In the genomic region with DNA sequence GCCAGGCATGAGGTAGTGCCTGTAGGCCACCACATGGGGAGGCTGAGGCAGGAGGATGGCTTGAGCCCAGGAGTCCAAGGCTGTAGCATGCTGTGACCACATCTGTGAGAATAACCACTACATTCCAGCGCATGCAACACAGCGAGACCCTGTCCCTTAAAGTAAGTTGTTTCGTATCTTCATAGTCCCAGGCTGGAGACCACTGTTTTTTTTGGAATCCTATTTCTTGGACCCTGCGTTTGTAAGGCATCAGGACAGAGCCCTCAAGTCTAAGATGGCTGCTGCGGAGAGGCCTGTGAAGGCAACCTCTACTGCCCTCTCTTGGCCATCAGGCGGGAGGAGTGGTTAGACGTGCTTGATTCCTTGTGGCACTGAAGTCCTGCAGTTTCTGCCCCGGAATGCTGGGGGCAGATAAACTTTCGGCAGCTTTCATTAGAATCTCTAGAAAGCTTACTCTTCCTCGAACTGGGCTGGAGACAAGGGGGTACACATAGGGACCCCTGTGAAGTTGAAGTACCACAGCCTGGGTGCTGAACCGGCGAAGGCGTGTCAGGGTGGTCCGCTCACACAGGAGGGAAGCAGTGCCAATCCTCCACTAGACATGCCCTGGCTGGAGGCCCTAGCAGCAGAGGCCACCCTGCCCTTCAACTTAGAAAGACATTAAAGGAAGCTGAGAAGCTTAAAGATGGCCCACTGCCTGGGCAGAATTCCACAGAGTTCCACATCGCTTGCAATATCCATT, we compare ENCODE assay signal across 10 cellular contexts. TPM values are rescaled to one million over a fixed set of nuclear protein-coding genes. Genes with fewer than 3 reads are reported as not detected.
DNase-seq lines count a peak whose midpoint lies in the region; ATAC-seq and TF ChIP-seq lines count a peak whose summit lies in the region.
"Had no signal": no experiment of that assay in that cellular context is flagged by ENCODE, and none has a peak within 500 bp of the region (broad histone marks: within the 10 kb centered on the region; RNA-seq: fewer than 3 reads in every experiment).

No MANE protein-coding gene starts in this region.

- BruUV-seq in Caco-2 (replicated peaks; lab: Mats Ljungman, UMichigan) = no TSS peak

- H3K9me3 Mint-ChIP-seq in Caco-2 (ENCODE audit: unreplicated experiment) (no peaks in the 10 kb centered on the region), chondrocyte (ENCODE audit: low read depth) (no peaks in the 10 kb centered on the region)
- no peaks in the 10 kb centered on the region for H3K9me3 Mint-ChIP-seq in natural killer cell treated with Interleukin-12 subunit alpha and Interleukin-12 subunit beta and Interleukin-15 and Interleukin-18, amount 100 ng/mL, for 72 hours

- H3K9me3 ChIP-seq in Caco-2 (no peaks in the 10 kb centered on the region), HEK293 (ENCODE audit: control insufficient read depth, insufficient read depth, low read depth, low read length) (no peaks in the 10 kb centered on the region), SJCRH30 (replicated peaks) (no peaks in the 10 kb centered on the region)

- H3K27ac Mint-ChIP-seq in Caco-2 (ENCODE audit: unreplicated experiment) = no peak overlapping the region
- no peak overlapping the region for H3K27ac Mint-ChIP-seq in chondrocyte (ENCODE audit: unreplicated experiment)
- H3K27ac Mint-ChIP-seq in natural killer cell treated with Interleukin-12 subunit alpha and Interleukin-12 subunit beta and Interleukin-15 and Interleukin-18, amount 100 ng/mL, for 72 hours = no peak overlapping the region

- no peaks in the 10 kb centered on the region for H3K27me3 Mint-ChIP-seq in Caco-2 (ENCODE audit: insufficient read depth, unreplicated experiment)
- no peaks in the 10 kb centered on the region for H3K27me3 Mint-ChIP-seq in chondrocyte (ENCODE audit: low read depth)
- H3K27me3 Mint-ChIP-seq in natural killer cell treated with Interleukin-12 subunit alpha and Interleukin-12 subunit beta and Interleukin-15 and Interleukin-18, amount 100 ng/mL, for 72 hours = no peaks in the 10 kb centered on the region

- H3K4me1 Mint-ChIP-seq in Caco-2 (ENCODE audit: low read depth, unreplicated experiment) = peaks cover 20% of the 10 kb centered on the region
- no peaks in the 10 kb centered on the region for H3K4me1 Mint-ChIP-seq in chondrocyte (ENCODE audit: low read depth)
- H3K4me1 Mint-ChIP-seq in natural killer cell treated with Interleukin-12 subunit alpha and Interleukin-12 subunit beta and Interleukin-15 and Interleukin-18, amount 100 ng/mL, for 72 hours (ENCODE audit: low read depth in 2 of 2) = peaks cover 4 to 5% of the 10 kb centered on the region in 2 donors

- POLR2A ChIA-PET in Caco-2 (lab: Charles Lee) = interaction anchor here (0.7 to 1.5 kb wide), 2 partner anchors 9 to 87 kb away, joined by 3 to 9 read pairs; no protein-coding TSS in a partner anchor
- POLR2A ChIA-PET in HEK293 (lab: Yijun Ruan, JAX) = interaction anchor here (0.6 to 1.6 kb wide), 2 partner anchors 9 to 34 kb away, joined by 6 to 9 read pairs; no protein-coding TSS in a partner anchor

- peak; percentile 71 to 73 for DNase-seq in Caco-2
- peak; percentile 56 to 67 for DNase-seq in SJCRH30
- no peak for DNase-seq in chondrocyte (ENCODE audit: low spot score)
- DNase-seq in natural killer cell treated with Interleukin-12 subunit alpha and Interleukin-12 subunit beta and Interleukin-15 and Interleukin-18, amount 100 ng/mL, for 72 hours (ENCODE audit: low spot score) = peak; percentile 65

- H3K27ac ChIP-seq in HEK293 (ENCODE audit: extremely low read depth, low read depth, low read length) (no peak overlapping the region), SJCRH30 (no peak overlapping the region)
- H3K27ac ChIP-seq: skin epidermis had no signal

- H3K36me3 ChIP-seq in Caco-2 (ENCODE audit: control insufficient read depth, insufficient read depth, low read length) (peaks cover 18% of the 10 kb centered on the region), HEK293 (ENCODE audit: control insufficient read depth in 2 of 2, insufficient read depth in 1 of 2, low read length in 2 of 2) (peaks cover 0 to 9% of the 10 kb centered on the region in 2 experiments; a peak in 1 of 3 replicates), SJCRH30 (no peaks in the 10 kb centered on the region)

- peaks cover 20% of the 10 kb centered on the region for H3K4me1 ChIP-seq in Caco-2
- H3K4me1 ChIP-seq in HEK293 (ENCODE audit: control insufficient read depth, insufficient read depth, low read length) = no peaks in the 10 kb centered on the region
- H3K4me1 ChIP-seq in SJCRH30 = no peaks in the 10 kb centered on the region

- intact Hi-C loops in Caco-2 (cut with micrococcal nuclease; ENCODE audit: unreplicated experiment) = loop anchor here (1.0 to 2.0 kb wide), 2 partner anchors 41 to 92 kb away; no protein-coding TSS in a partner anchor

- TF ChIP-seq CTCF in Caco-2 (IDR thresholded peaks at IDR 0.05; ENCODE audit: insufficient read depth in 1 of 2, low read depth in 1 of 2, low read length in 1 of 2, severe bottlenecking in 1 of 2, unreplicated experiment in 1 of 2) (peak; percentile 40 to 78), HEK293 (tag by site-specific recombination; IDR thresholded peaks at IDR 0.05) (peak; percentile 54; the same call in 1 of the 2 replicates), chondrocyte (IDR thresholded peaks at IDR 0.05) (peak; percentile 77)

- H3K4me3 Mint-ChIP-seq in Caco-2 (ENCODE audit: unreplicated experiment) = no peak overlapping the region
- H3K4me3 Mint-ChIP-seq in chondrocyte (ENCODE audit: unreplicated experiment) = no peak overlapping the region
- H3K4me3 Mint-ChIP-seq in natural killer cell treated with Interleukin-12 subunit alpha and Interleukin-12 subunit beta and Interleukin-15 and Interleukin-18, amount 100 ng/mL, for 72 hours = no peak overlapping the region

- CTCF ChIA-PET in Caco-2 (lab: Charles Lee) = no interaction called here
- CTCF ChIA-PET in HEK293 (lab: Yijun Ruan, JAX) = interaction anchor here (0.6 to 2.8 kb wide), 13 partner anchors 9 to 498 kb away, joined by 3 to 10 read pairs (median 3); no protein-coding TSS in a partner anchor

- H3K4me3 ChIP-seq in Caco-2 (ENCODE audit: low read depth, low read length) (no peak overlapping the region), HEK293 (ENCODE audit: low read depth, low read length) (no peak overlapping the region), SJCRH30 (no peak overlapping the region)
- H3K4me3 ChIP-seq: skin epidermis had no signal

- peaks cover 44% of the 10 kb centered on the region for H3K36me3 Mint-ChIP-seq in Caco-2 (ENCODE audit: insufficient read depth, unreplicated experiment)
- no peaks in the 10 kb centered on the region for H3K36me3 Mint-ChIP-seq in chondrocyte (ENCODE audit: low read depth)
- no peaks in the 10 kb centered on the region for H3K36me3 Mint-ChIP-seq in natural killer cell treated with Interleukin-12 subunit alpha and Interleukin-12 subunit beta and Interleukin-15 and Interleukin-18, amount 100 ng/mL, for 72 hours

- ATAC-seq in natural killer cell treated with Interleukin-12 subunit alpha and Interleukin-12 subunit beta and Interleukin-15 and Interleukin-18, amount 100 ng/mL, for 72 hours = peak; percentile 77 to 87
- ATAC-seq in GM18907 (IDR thresholded peaks at IDR 0.05; ENCODE audit: unreplicated experiment) (no peak), HG03342 (IDR thresholded peaks at IDR 0.05; ENCODE audit: unreplicated experiment) (no peak), GM21367 (IDR thresholded peaks at IDR 0.05; ENCODE audit: unreplicated experiment) (no peak)

- H3K27me3 ChIP-seq in Caco-2 (replicated peaks; ENCODE audit: control insufficient read depth, insufficient read depth, low read length) (no peaks in the 10 kb centered on the region), SJCRH30 (no peaks in the 10 kb centered on the region)

TF ChIP-seq in HEK293, 187 proteins besides CTCF, POLR2A, EP300 and RAD21 (continues in another document):
- TF ChIP-seq ZNF341 (tag by site-specific recombination; IDR thresholded peaks at IDR 0.05; ENCODE audit: low read depth) = no peak
- TF ChIP-seq ZNF501 (tag by site-specific recombination; IDR thresholded peaks at IDR 0.05) = no peak
- no peak for TF ChIP-seq IKZF3 (tag by site-specific recombination; IDR thresholded peaks at IDR 0.05)
- 0 out of 2 replicates have a peak, but pooled peaks have one; percentile 28 for TF ChIP-seq YY1 (tag by site-specific recombination; IDR thresholded peaks at IDR 0.05)
- TF ChIP-seq ZNF624 (tag by site-specific recombination; IDR thresholded peaks at IDR 0.05) = no peak
- no peak for TF ChIP-seq ZNF223 (tag by site-specific recombination; IDR thresholded peaks at IDR 0.05)
- TF ChIP-seq ZNF248 (tag by site-specific recombination; IDR thresholded peaks at IDR 0.05) = no peak
- TF ChIP-seq ZNF777 (tag by site-specific recombination; IDR thresholded peaks at IDR 0.05; ENCODE audit: borderline replicate concordance) = no peak
- no peak for TF ChIP-seq ZBTB1 (tag by site-specific recombination; IDR thresholded peaks at IDR 0.05)
- TF ChIP-seq OVOL3 (tag by site-specific recombination; IDR thresholded peaks at IDR 0.05) = no peak
- no peak for TF ChIP-seq ZXDB (tag by site-specific recombination; IDR thresholded peaks at IDR 0.05)
- TF ChIP-seq, protein P1, sequence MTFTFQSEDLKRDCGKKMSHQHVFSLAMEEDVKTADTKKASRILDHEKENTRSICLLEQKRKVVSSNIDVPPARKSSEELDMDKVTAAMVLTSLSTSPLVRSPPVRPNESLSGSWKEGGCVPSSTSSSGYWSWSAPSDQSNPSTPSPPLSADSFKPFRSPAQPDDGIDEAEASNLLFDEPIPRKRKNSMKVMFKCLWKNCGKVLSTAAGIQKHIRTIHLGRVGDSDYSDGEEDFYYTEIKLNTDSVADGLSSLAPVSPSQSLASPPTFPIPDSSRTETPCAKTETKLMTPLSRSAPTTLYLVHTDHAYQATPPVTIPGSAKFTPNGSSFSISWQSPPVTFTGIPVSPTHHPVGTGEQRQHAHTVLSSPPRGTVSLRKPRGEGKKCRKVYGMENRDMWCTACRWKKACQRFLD (tag by site-specific recombination; IDR thresholded peaks at IDR 0.05) = no peak

RNA-seq across cellular contexts. Expression of a gene that starts 36.6 kb away (rescaled TPM):
- 9.2 and 9.6 TPM in 2 replicates for total RNA-seq in Caco-2 (2022)
- 10.5 and 11.9 TPM in 2 replicates for total RNA-seq in SJCRH30 (2014; rRNA removed; shearing (Covaris generic))
- total RNA-seq in chondrocyte = 14.6 to 16.4 TPM (median 15.3 TPM) in 3 replicates
- 10 to 100 TPM; 16.1 to 18.5 TPM for total RNA-seq in natural killer cell treated with Interleukin-12 subunit alpha and Interleukin-12 subunit beta and Interleukin-15 and Interleukin-18, amount 100 ng/mL, for 72 hours

RNA-seq across cellular contexts. Expression of a gene that starts 41.6 kb away (rescaled TPM):
- total RNA-seq in Caco-2 (2022) = 1.4 TPM in 1 of 2 replicates, not detected in the other
- total RNA-seq in SJCRH30 (2014; rRNA removed; shearing (Covaris generic)) = 0.24 TPM in 1 of 2 replicates, not detected in the other
- total RNA-seq in chondrocyte = 4.2 to 6.8 TPM (median 4.5 TPM) in 3 replicates
- total RNA-seq in natural killer cell treated with Interleukin-12 subunit alpha and Interleukin-12 subunit beta and Interleukin-15 and Interleukin-18, amount 100 ng/mL, for 72 hours = 1 to 10 TPM; 1.0 to 1.4 TPM
- total RNA-seq: T-helper 2 cell treated with Interferon-gamma antibody and Interleukin-4, amounts not matched to agents 100 ng/mL and 5 ng/mL, for 36 hours had no signal

RNA-seq across cellular contexts. Expression of a gene that starts 44.1 kb away (rescaled TPM):
- total RNA-seq in Caco-2 (2022) = 62.7 and 67.5 TPM in 2 replicates
- 33.7 and 37.0 TPM in 2 replicates for total RNA-seq in SJCRH30 (2014; rRNA removed; shearing (Covaris generic))
- total RNA-seq in chondrocyte = 123 to 131 TPM (median 126 TPM) in 3 replicates
- total RNA-seq in natural killer cell treated with Interleukin-12 subunit alpha and Interleukin-12 subunit beta and Interleukin-15 and Interleukin-18, amount 100 ng/mL, for 72 hours = 100 to 1,000 TPM in 1 of 2 donors, 10 to 100 TPM in 1; 92.2 to 150 TPM

Comparison
In these comparisons a context has a peak if more than half of its experiments do, and no peak if none do; other contexts are left out.
1. ATAC-seq: peak in natural killer cell treated with Interleukin-12 subunit alpha and Interleukin-12 subunit beta and Interleukin-15 and Interleukin-18, amount 100 ng/mL, for 72 hours (2 of 2); none in GM18907 (single experiment), HG03342 (single experiment) and GM21367 (single experiment).
2. Peak in every context shown above with its lines, with median percentiles within 50 percentile points of each other: CTCF ChIP-seq.